Comparison of ENCODE assay signal across 9 cellular contexts in the genomic region with DNA sequence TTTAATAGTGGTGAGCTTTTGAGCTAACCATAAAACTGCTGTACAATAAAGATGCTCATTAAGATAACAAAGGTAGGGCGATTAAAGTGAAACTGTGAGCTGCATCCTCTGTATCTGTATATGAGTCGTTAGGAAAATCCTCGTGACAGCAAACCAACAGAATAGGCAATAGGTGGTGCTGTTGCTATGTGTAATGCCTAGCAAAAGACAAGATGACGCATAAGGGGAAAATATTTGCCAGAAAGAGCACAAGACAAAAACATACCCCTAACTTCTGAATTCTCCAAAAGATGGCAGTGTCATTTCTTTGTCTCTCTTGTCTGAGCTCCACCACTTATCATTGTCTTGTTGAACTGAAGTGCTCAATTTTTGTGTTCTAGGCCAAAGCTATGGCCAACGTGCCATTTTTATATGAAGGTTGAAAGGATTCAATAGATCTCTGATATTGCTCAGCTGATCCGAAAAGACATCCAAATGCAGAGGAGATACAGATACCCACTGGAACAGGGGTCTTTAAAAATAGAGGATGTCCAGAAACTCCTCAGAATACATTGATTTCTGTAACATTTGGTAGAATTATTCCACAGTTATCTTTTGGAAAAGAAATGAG. TPM values are rescaled to one million over a fixed set of nuclear protein-coding genes. Genes with fewer than 3 reads are reported as not detected.
DNase-seq lines count a peak whose midpoint lies in the region; ATAC-seq and TF ChIP-seq lines count a peak whose summit lies in the region.
"Had no signal": no experiment of that assay in that cellular context is flagged by ENCODE, and none has a peak within 500 bp of the region (broad histone marks: within the 10 kb centered on the region; RNA-seq: fewer than 3 reads in every experiment).

No MANE protein-coding gene starts in this region.

- DNase-seq in CD8-positive, alpha-beta T cell = peak in 5 of 7 experiments; percentile 5 to 35 (median 25)
- DNase-seq in NCI-H1417 (lab: John Stamatoyannopoulos, UW) (peak; percentile 74 to 93 (median 91)), SK-N-DZ (ENCODE audit: low spot score) (peak; percentile 67), choroid plexus epithelial cell (ENCODE audit: low read depth) (peak; percentile 96), left kidney (ENCODE audit: low read depth, low spot score) (peak; percentile 82), testis (peak; percentile 69)

- H3K4me3 ChIP-seq in CD8-positive, alpha-beta T cell (ENCODE audit: low read depth, low read length) = no peak overlapping the region
- H3K4me3 ChIP-seq in choroid plexus epithelial cell (ENCODE audit: low read depth, low read length) (no peak overlapping the region), testis (no peak overlapping the region)

- H3K27me3 Mint-ChIP-seq in CD8-positive, alpha-beta T cell (ENCODE audit: low read depth) = no peaks in the 10 kb centered on the region

- no peak overlapping the region for H3K4me3 Mint-ChIP-seq in CD8-positive, alpha-beta T cell
- H3K4me3 Mint-ChIP-seq: activated naive CD8-positive, alpha-beta T cell had no signal

- intact Hi-C loops in CD8-positive, alpha-beta T cell (cut with DNase I, micrococcal nuclease) = loop anchor here (1.0 to 10.0 kb wide), 8 partner anchors 112 to 1566 kb away; no protein-coding TSS in a partner anchor
- intact Hi-C loops in testis (cut with DNase I; ENCODE audit: low total_unique reads) = loop anchor here (5.0 kb wide), 1 partner anchor 109 kb away; no protein-coding TSS in a partner anchor

- no peaks in the 10 kb centered on the region for H3K4me1 ChIP-seq in CD8-positive, alpha-beta T cell (ENCODE audit: insufficient read depth, low read length)
- H3K4me1 ChIP-seq in testis = no peaks in the 10 kb centered on the region

- H3K27ac ChIP-seq in CD8-positive, alpha-beta T cell (ENCODE audit: low read depth, low read length) = no peak overlapping the region
- no peak overlapping the region for H3K27ac ChIP-seq in testis

- H3K27ac Mint-ChIP-seq in CD8-positive, alpha-beta T cell = no peak overlapping the region
- H3K27ac Mint-ChIP-seq: activated naive CD8-positive, alpha-beta T cell had no signal

- POLR2A ChIA-PET in CD8-positive, alpha-beta T cell (lab: Charles Lee) = interaction anchor here (0.9 kb wide), 1 partner anchor 112 kb away, joined by 4 read pairs; no protein-coding TSS in a partner anchor

- CTCF ChIA-PET in CD8-positive, alpha-beta T cell (lab: Charles Lee) = interaction anchor here (0.6 to 9.3 kb wide), 35 partner anchors 9 to 1566 kb away, joined by 3 to 127 read pairs (median 4); partner anchors contain the start of gene MKKS

- no peaks in the 10 kb centered on the region for H3K36me3 ChIP-seq in CD8-positive, alpha-beta T cell (ENCODE audit: insufficient read depth, low read length)
- no peaks in the 10 kb centered on the region for H3K36me3 ChIP-seq in testis (ENCODE audit: low read depth, missing control alignments)

- no peaks in the 10 kb centered on the region for H3K9me3 Mint-ChIP-seq in CD8-positive, alpha-beta T cell

- H3K36me3 Mint-ChIP-seq in CD8-positive, alpha-beta T cell = no peaks in the 10 kb centered on the region
- H3K36me3 Mint-ChIP-seq: activated naive CD8-positive, alpha-beta T cell had no signal

- peak; percentile 81 for ATAC-seq in CD8-positive, alpha-beta T cell
- peak; percentile 92 for ATAC-seq in GM18520 (IDR thresholded peaks at IDR 0.05; ENCODE audit: unreplicated experiment)
- peak; percentile 90 for ATAC-seq in HG02943 (IDR thresholded peaks at IDR 0.05; ENCODE audit: low read depth, unreplicated experiment)

- no peaks in the 10 kb centered on the region for H3K4me1 Mint-ChIP-seq in CD8-positive, alpha-beta T cell (ENCODE audit: low read depth)

- no peaks in the 10 kb centered on the region for H3K9me3 ChIP-seq in CD8-positive, alpha-beta T cell (ENCODE audit: low read length)
- H3K9me3 ChIP-seq in testis = no peaks in the 10 kb centered on the region

- no peak for TF ChIP-seq POLR2A in testis (IDR thresholded peaks at IDR 0.05)

- H3K27me3 ChIP-seq in CD8-positive, alpha-beta T cell (ENCODE audit: insufficient read depth, low read length) = no peaks in the 10 kb centered on the region
- no peaks in the 10 kb centered on the region for H3K27me3 ChIP-seq in testis

- TF ChIP-seq CTCF in CD8-positive, alpha-beta T cell (IDR thresholded peaks at IDR 0.05) = peak; percentile 72
- TF ChIP-seq CTCF in choroid plexus epithelial cell (conservative IDR thresholded peaks at IDR 0.05; ENCODE audit: low read depth, low read length) (peak; percentile 69), testis (IDR thresholded peaks at IDR 0.05) (peak; percentile 60 to 88 (median 65))

- WGBS in testis, 2 donors = 27 to 32% methylated on average over 6 of the region's 6 CpGs

RNA-seq across cellular contexts. Expression of gene ANKEF1, which starts 56.3 kb away (rescaled TPM):
- total RNA-seq in CD8-positive, alpha-beta T cell = under 1 TPM; 0.52 to 0.58 TPM
- polyA plus RNA-seq in SK-N-DZ (2014; cell fraction: cytosol; rRNA removed) = 3.9 and 4.5 TPM in 2 replicates
- polyA plus RNA-seq in SK-N-DZ (2014; cell fraction: nucleus; rRNA removed) = 1.7 and 2.3 TPM in 2 replicates
- total RNA-seq in testis = 10 to 100 TPM; 14.4 to 32.4 TPM
- polyA plus RNA-seq in testis (ENCODE audit: insufficient read depth, low read depth, low replicate concordance) = 52.1 TPM

Comparison
In these comparisons a context has a peak if more than half of its experiments do, and no peak if none do; other contexts are left out.
1. DNase-seq: peak in every context shown above with its lines; median percentile 96 in choroid plexus epithelial cell; 91 in NCI-H1417; 82 in left kidney; 69 in testis; 67 in SK-N-DZ; 25 in CD8-positive, alpha-beta T cell.
2. RNA of gene ANKEF1, which starts 56.3 kb away (total RNA-seq): 14.4 to 32.4 TPM in testis; 0.52 to 0.58 TPM in CD8-positive, alpha-beta T cell; every median in the first group is over 4 times any median in the second.
3. Peak in every context shown above with its lines, with median percentiles within 50 percentile points of each other: ATAC-seq and CTCF ChIP-seq.